Comparison of ENCODE assay signal across 26 cellular contexts in the genomic region with DNA sequence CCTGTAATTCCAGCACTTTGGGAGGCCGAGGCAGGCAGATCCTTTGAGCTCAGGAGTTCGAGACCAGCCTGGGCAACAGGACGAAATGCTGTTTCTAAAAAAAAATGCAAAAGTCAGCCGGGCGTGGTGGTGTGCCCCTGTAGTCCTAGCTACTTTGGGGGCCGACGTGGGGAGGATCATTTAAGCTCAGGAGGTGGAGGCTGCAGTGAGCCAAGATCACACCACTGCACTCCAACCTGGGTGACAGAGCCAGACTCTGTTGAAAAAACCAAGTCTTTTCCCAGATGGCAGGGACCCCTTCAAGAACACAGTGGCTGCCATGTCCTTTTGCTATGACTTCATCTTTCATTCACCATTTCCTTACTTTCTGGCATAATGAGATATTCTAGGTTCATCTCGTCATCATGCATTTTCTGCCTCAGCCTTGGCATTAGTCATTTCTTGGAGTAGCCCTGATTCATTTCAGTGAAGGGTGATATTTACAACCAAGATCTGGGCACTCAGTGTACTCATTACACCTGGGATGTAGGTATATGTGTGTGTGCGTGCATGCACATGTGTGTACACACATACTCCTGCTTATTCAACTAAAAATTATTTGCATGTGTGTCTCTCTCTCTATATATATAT.
A peak's percentile ranks its signal among the peaks of the same experiment; 100 is the strongest.
DNase-seq lines count a peak whose midpoint lies in the region; ATAC-seq, FAIRE-seq and TF ChIP-seq lines count a peak whose summit lies in the region.
"Had no signal": no experiment of that assay in that cellular context is flagged by ENCODE, and none has a peak within 500 bp of the region (broad histone marks: within the 10 kb centered on the region; RNA-seq: fewer than 3 reads in every experiment).

No MANE protein-coding gene starts in this region.

- no peak for DNase-seq in H54 (ENCODE audit: insufficient read length, low spot score)
- DNase-seq in NCI-H226, result peak; percentile 43
- peak; percentile 50 for DNase-seq in mammary epithelial cell
- DNase-seq in lung (ENCODE audit: low spot score), result peak; percentile 15
- DNase-seq in kidney, result no peak
- DNase-seq in NCI-H2107 treated with DMSO at 0.1 percent for 48 hours (lab: John Stamatoyannopoulos, UW; ENCODE audit: unreplicated experiment), result no peak
- DNase-seq in NCI-H2196 (lab: John Stamatoyannopoulos, UW; ENCODE audit: unreplicated experiment), result no peak
- DNase-seq: activated CD4-positive, alpha-beta T cell treated with anti-CD3 and anti-CD28 coated beads for 48 hours; activated CD8-positive, alpha-beta memory T cell treated with anti-CD3 and anti-CD28 coated beads for 24 hours; brain microvascular endothelial cell; KBM-7; naive B cell; NCI-H1436 treated with DMSO at 0.1 percent for 48 hours; NCI-H2107; Right ventricle myocardium superior; stimulated activated naive CD4-positive, alpha-beta T cell treated with Interleukin-2 at 50 U/mL for 16 hours had no signal

- CTCF ChIA-PET in mammary epithelial cell (lab: Charles Lee; ENCODE audit: low non-redundant PET), result no interaction called here

- in situ Hi-C loops in mammary epithelial cell (cut with MboI; ENCODE audit: low sequenced_read_pairs in 2 of 2), result no loop called here

- H3K27me3 ChIP-seq in mammary epithelial cell (ENCODE audit: insufficient read depth, low read length) (no peaks in the 10 kb centered on the region), lung (ENCODE audit: control insufficient read depth, insufficient read depth) (no peaks in the 10 kb centered on the region)
- H3K27me3 ChIP-seq: BLaER1 treated with 17β-estradiol and CSF1 and Interleukin-3, amounts not matched to agents 10 nM and 100 nM; brain microvascular endothelial cell; hepatocyte had no signal

- no peaks in the 10 kb centered on the region for H4K20me1 ChIP-seq in mammary epithelial cell (ENCODE audit: insufficient read depth, low read length)
- H4K20me1 ChIP-seq: BLaER1 treated with 17β-estradiol and CSF1 and Interleukin-3, amounts not matched to agents 10 nM and 100 nM had no signal

- ATAC-seq in lung (ENCODE audit: insufficient read depth, low FRiP score), result no peak
- ATAC-seq in HG02973 (IDR thresholded peaks at IDR 0.05; ENCODE audit: unreplicated experiment), result no peak
- ATAC-seq: GM23338, left lobe of liver, sciatic nerve had no signal

- H2AFZ ChIP-seq in mammary epithelial cell (ENCODE audit: low read depth, low read length), result no peak overlapping the region
- H2AFZ ChIP-seq: hepatocyte had no signal

- intact Hi-C loops in mammary epithelial cell (cut with micrococcal nuclease), result no loop called here
- intact Hi-C loops in kidney (cut with DNase I), result no loop called here

- H3K9ac ChIP-seq in mammary epithelial cell (ENCODE audit: insufficient read depth, low read length) (no peak overlapping the region), kidney (ENCODE audit: low read length in 2 of 2) (no peak overlapping the region)
- H3K9ac ChIP-seq: BLaER1 treated with 17β-estradiol and CSF1 and Interleukin-3, amounts not matched to agents 10 nM and 100 nM had no signal

- H3K9me3 ChIP-seq in mammary epithelial cell (replicated peaks; ENCODE audit: insufficient read depth, low read length) (no peaks in the 10 kb centered on the region), lung (ENCODE audit: control insufficient read depth in 2 of 2, insufficient read depth in 1 of 2, low read length in 1 of 2) (no peaks in the 10 kb centered on the region), kidney (ENCODE audit: control insufficient read depth in 1 of 2, low read length in 2 of 2) (no peaks in the 10 kb centered on the region)
- H3K9me3 ChIP-seq: BLaER1 treated with 17β-estradiol and CSF1 and Interleukin-3, amounts not matched to agents 10 nM and 100 nM; Caco-2; neutrophil had no signal

- H3K4me3 ChIP-seq in mammary epithelial cell (replicated peaks in 1 of 3; ENCODE audit: insufficient read depth in 1 of 3, low read depth in 2 of 3, low read length in 3 of 3) (no peak overlapping the region), lung (no peak overlapping the region), kidney (ENCODE audit: low read length in 2 of 2) (no peak overlapping the region)
- H3K4me3 ChIP-seq: BLaER1 treated with 17β-estradiol and CSF1 and Interleukin-3, amounts not matched to agents 10 nM and 100 nM; GM23338; hepatocyte had no signal

- FAIRE-seq in H54 (lab: Jason Lieb, UNC) (peak; percentile 48), kidney (lab: Jason Lieb, UNC) (no peak)
- FAIRE-seq: frontal cortex had no signal

- no peak overlapping the region for H3K27ac ChIP-seq in mammary epithelial cell (ENCODE audit: insufficient read depth, low read depth, low read length)
- H3K27ac ChIP-seq in lung (ENCODE audit: low read depth in 1 of 2, low read length in 1 of 2), result no peak overlapping the region
- no peak overlapping the region for H3K27ac ChIP-seq in kidney (ENCODE audit: low read depth in 2 of 2, low read length in 2 of 2)
- H3K27ac ChIP-seq: BLaER1 treated with 17β-estradiol and CSF1 and Interleukin-3, amounts not matched to agents 10 nM and 100 nM; brain microvascular endothelial cell; epithelial cell of prostate; hepatocyte; neutrophil had no signal

- H3K36me3 ChIP-seq in mammary epithelial cell (ENCODE audit: insufficient read depth, low read length) (no peaks in the 10 kb centered on the region), lung (ENCODE audit: control insufficient read depth in 2 of 2, insufficient read depth in 2 of 2, low read length in 2 of 2) (no peaks in the 10 kb centered on the region), kidney (ENCODE audit: control insufficient read depth in 1 of 2, insufficient read depth in 2 of 2, low read length in 2 of 2) (no peaks in the 10 kb centered on the region)
- H3K36me3 ChIP-seq: BLaER1 treated with 17β-estradiol and CSF1 and Interleukin-3, amounts not matched to agents 10 nM and 100 nM; brain microvascular endothelial cell; neutrophil had no signal

- WGBS in mammary epithelial cell (ENCODE audit: low coverage, missing lambda C conversion rate), result 85% methylated on average over 9 of the region's 9 CpGs
- 94 to 97% methylated on average over 9 of the region's 9 CpGs for whole genome bisulfite sequencing in lung, 2 donors

- no TSS peak for BruUV-seq in mammary epithelial cell (replicated peaks; lab: Mats Ljungman, UMichigan)

- H3K4me1 ChIP-seq in mammary epithelial cell (ENCODE audit: insufficient read depth, low read length) (no peaks in the 10 kb centered on the region), lung (ENCODE audit: control insufficient read depth in 2 of 2, insufficient read depth in 2 of 2, low read length in 2 of 2) (no peaks in the 10 kb centered on the region), kidney (ENCODE audit: control insufficient read depth in 1 of 2, insufficient read depth in 1 of 2, low read depth in 1 of 2, low read length in 2 of 2) (no peaks in the 10 kb centered on the region)
- H3K4me1 ChIP-seq: Caco-2 had no signal

- dilution Hi-C loops in mammary epithelial cell (cut with HindIII; ENCODE audit: low sequenced_read_pairs), result no loop called here

- H3K4me2 ChIP-seq in mammary epithelial cell (ENCODE audit: insufficient read depth, low read depth, low read length), result no peak overlapping the region
- H3K4me2 ChIP-seq: BLaER1 treated with 17β-estradiol and CSF1 and Interleukin-3, amounts not matched to agents 10 nM and 100 nM; GM23338; hepatocyte had no signal

- TF ChIP-seq POLR2A in H54 (IDR thresholded peaks at IDR 0.05; ENCODE audit: low read depth, low read length), result no peak

- no peaks in the 10 kb centered on the region for H3K79me2 ChIP-seq in mammary epithelial cell (ENCODE audit: insufficient read depth, low read length)
- H3K79me2 ChIP-seq: hepatocyte had no signal

- no peak for TF ChIP-seq CTCF in mammary epithelial cell (conservative IDR thresholded peaks at IDR 0.05 in 1 of 2, IDR thresholded peaks at IDR 0.05 in 1 of 2; ENCODE audit: extremely low read depth in 1 of 2, insufficient read depth in 1 of 2, low read depth in 1 of 2, low read length in 2 of 2)
- no peak for TF ChIP-seq CTCF in lung (IDR thresholded peaks at IDR 0.05; ENCODE audit: control extremely low read depth, extremely low read depth)
- no peak for TF ChIP-seq CTCF in kidney (IDR thresholded peaks at IDR 0.05; ENCODE audit: borderline replicate concordance, extremely low read depth, insufficient read depth)

Comparison
In these comparisons a context has a peak if more than half of its experiments do, and no peak if none do; other contexts are left out.
1. DNase-seq: peak in NCI-H226 (single experiment), mammary epithelial cell (single experiment) and lung (single experiment); none in H54 (single experiment), kidney (single experiment), NCI-H2107 treated with DMSO at 0.1 percent for 48 hours (single experiment) and NCI-H2196 (single experiment).